Comparison of ENCODE assay signal across 14 cellular contexts in genomic region chrX:6732101-6732500, GRCh38.
DNase-seq lines count a peak whose midpoint lies in the region; ATAC-seq and TF ChIP-seq lines count a peak whose summit lies in the region.
"Had no signal": no experiment of that assay in that cellular context is flagged by ENCODE, and none has a peak within 500 bp of the region (broad histone marks: within the 10 kb centered on the region; RNA-seq: fewer than 3 reads in every experiment).

No MANE protein-coding gene starts in this region.

- H2AFZ ChIP-seq in SU-DHL-6 (ENCODE audit: low read depth, low read length, severe bottlenecking) = no peak overlapping the region
- H2AFZ ChIP-seq: GM23248 had no signal

- no peaks in the 10 kb centered on the region for H4K20me1 ChIP-seq in SU-DHL-6 (ENCODE audit: low read depth, low read length)

- TF ChIP-seq CTCF in SU-DHL-6 (IDR thresholded peaks at IDR 0.05; ENCODE audit: insufficient read depth, low read length, poor library complexity, severe bottlenecking) = no peak
- TF ChIP-seq CTCF in ascending aorta (IDR thresholded peaks at IDR 0.05) = no peak

- H3K27me3 ChIP-seq in SU-DHL-6 (ENCODE audit: low read length) = no peaks in the 10 kb centered on the region
- no peaks in the 10 kb centered on the region for H3K27me3 ChIP-seq in ascending aorta
- H3K27me3 ChIP-seq: cardiac muscle cell, SJSA1, upper lobe of right lung had no signal

- ATAC-seq in GM18873 (IDR thresholded peaks at IDR 0.05; ENCODE audit: low FRiP score, unreplicated experiment) = peak; percentile 44
- peak; percentile 74 for ATAC-seq in GM21381 (IDR thresholded peaks at IDR 0.05; ENCODE audit: unreplicated experiment)
- peak; percentile 73 for ATAC-seq in HG03066 (IDR thresholded peaks at IDR 0.05; ENCODE audit: low read depth, unreplicated experiment)
- ATAC-seq in HG03039 (IDR thresholded peaks at IDR 0.05; ENCODE audit: unreplicated experiment) = no peak
- ATAC-seq: K562, left lobe of liver, upper lobe of right lung had no signal

- H3K79me2 ChIP-seq in SU-DHL-6 (ENCODE audit: insufficient read depth, low read length) = no peaks in the 10 kb centered on the region

- no peaks in the 10 kb centered on the region for H3K9me2 ChIP-seq in SU-DHL-6 (replicated peaks; ENCODE audit: insufficient read depth, low read length)

- H3K36me3 ChIP-seq in SU-DHL-6 (ENCODE audit: low read length) (no peaks in the 10 kb centered on the region), ascending aorta (no peaks in the 10 kb centered on the region)
- H3K36me3 ChIP-seq: cardiac muscle cell, SJSA1, upper lobe of right lung had no signal

- H3K4me3 ChIP-seq in SU-DHL-6 (ENCODE audit: insufficient read depth, low read length, poor library complexity, severe bottlenecking) = no peak overlapping the region
- H3K4me3 ChIP-seq in ascending aorta = no peak overlapping the region
- H3K4me3 ChIP-seq: cardiac muscle cell, GM23248, K562, SJSA1, upper lobe of right lung had no signal

- no peak overlapping the region for H3K9ac ChIP-seq in SU-DHL-6 (ENCODE audit: low read length)
- H3K9ac ChIP-seq: GM23248 had no signal

- DNase-seq in ascending aorta (ENCODE audit: low spot score in 2 of 2) = no peak
- no peak for DNase-seq in retina
- no peak for DNase-seq in activated gamma-delta T cell (lab: John Stamatoyannopoulos, UW)
- DNase-seq: GM23248, upper lobe of right lung had no signal

- peak overlapping the region; percentile 51 for H3K4me2 ChIP-seq in SU-DHL-6 (ENCODE audit: low read depth, low read length, poor library complexity, severe bottlenecking)

- no peaks in the 10 kb centered on the region for H3K4me1 ChIP-seq in ascending aorta
- H3K4me1 ChIP-seq: SJSA1, upper lobe of right lung had no signal

- H3K27ac ChIP-seq in SU-DHL-6 (ENCODE audit: low read depth, low read length) (peak overlapping the region; percentile 74), ascending aorta (no peak overlapping the region)
- H3K27ac ChIP-seq: cardiac muscle cell, GM23248, SJSA1, upper lobe of right lung had no signal

- intact Hi-C loops in ascending aorta (cut with DNase I) = no loop called here

- H3F3A ChIP-seq in SU-DHL-6 (ENCODE audit: insufficient read depth) = peaks cover 5% of the 10 kb centered on the region; the same call in 1 of the 2 replicates

- no peaks in the 10 kb centered on the region for H3K9me3 ChIP-seq in SU-DHL-6 (ENCODE audit: insufficient read depth, low read length)
- no peaks in the 10 kb centered on the region for H3K9me3 ChIP-seq in ascending aorta
- H3K9me3 ChIP-seq: SJSA1, upper lobe of right lung had no signal
